ENCODE assay signal across 11 cellular contexts in the genomic region with DNA sequence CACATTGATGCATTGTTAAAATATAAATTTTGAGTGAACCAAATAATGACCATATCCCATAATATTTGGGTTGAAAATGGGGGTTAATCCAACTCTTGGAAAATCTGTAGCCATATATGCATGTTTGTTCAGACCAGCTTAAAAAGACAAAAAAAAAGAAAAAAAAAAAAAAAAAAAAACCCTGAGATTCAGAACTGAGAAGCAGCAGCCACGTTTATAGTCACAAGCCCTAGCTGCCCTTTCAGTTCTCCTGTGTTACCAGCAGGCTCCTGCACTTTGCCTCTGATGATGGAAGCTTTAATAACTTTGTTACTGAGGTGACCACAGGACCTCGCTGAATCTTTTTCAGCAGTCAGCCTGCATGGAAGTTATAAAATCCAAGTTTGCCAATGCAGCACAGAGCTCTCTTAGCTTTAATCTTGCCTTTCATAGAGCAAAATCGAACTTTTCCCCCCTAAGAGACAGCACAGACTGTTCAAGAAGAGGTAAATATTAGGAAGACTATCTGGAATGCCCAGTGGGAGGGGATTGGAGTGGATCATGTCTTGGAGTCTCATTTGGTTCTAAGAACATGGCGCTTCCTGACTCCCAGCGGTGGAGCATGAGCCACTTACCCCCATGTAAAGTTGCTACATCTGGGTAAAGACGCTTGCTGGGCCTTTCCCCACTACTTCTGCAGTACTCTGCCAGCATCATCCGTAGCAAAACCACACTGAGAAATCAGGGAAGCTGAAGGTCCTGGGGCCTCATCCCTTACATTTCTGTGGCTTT. TPM values are rescaled to one million over a fixed set of nuclear protein-coding genes. Genes with fewer than 3 reads are reported as not detected.
A peak's percentile ranks its signal among the peaks of the same experiment; 100 is the strongest.
DNase-seq lines count a peak whose midpoint lies in the region; ATAC-seq, FAIRE-seq and TF ChIP-seq lines count a peak whose summit lies in the region.
"Had no signal": no experiment of that assay in that cellular context is flagged by ENCODE, and none has a peak within 500 bp of the region (broad histone marks: within the 10 kb centered on the region; RNA-seq: fewer than 3 reads in every experiment).

No MANE protein-coding gene starts in this region.

- H3K79me2 ChIP-seq in H9 (ENCODE audit: insufficient read depth, low read length): no peaks in the 10 kb centered on the region

- H3K4me1 Mint-ChIP-seq in activated CD4-positive, alpha-beta T cell treated with anti-CD3 and anti-CD28 coated beads, Interleukin-2, amount 10 ng/mL, durations not matched to agents 24 days and 14 days: peaks cover 41% of the 10 kb centered on the region
- H3K4me1 Mint-ChIP-seq in T-helper 17 cell (peaks cover 37% of the 10 kb centered on the region), H9 (no peaks in the 10 kb centered on the region)

- no peaks in the 10 kb centered on the region for H3K36me3 ChIP-seq in sigmoid colon

- H3K14ac ChIP-seq in H9 (ENCODE audit: insufficient read depth, low read length): no peak overlapping the region; the same call in 1 of the 2 replicates

- H3K27ac ChIP-seq in sigmoid colon: peak overlapping the region; percentile 2 to 59 (median 42)
- no peak overlapping the region for H3K27ac ChIP-seq in H9 (ENCODE audit: insufficient read length, low read depth, low read length)

- DNase-seq in activated CD4-positive, alpha-beta T cell treated with anti-CD3 and anti-CD28 coated beads, Interleukin-2, amount 10 ng/mL, durations not matched to agents 24 days and 14 days: peak; percentile 51
- DNase-seq in activated CD4-positive, alpha-beta T cell treated with anti-CD3 and anti-CD28 coated beads, Interleukin-2, amount 50 U/mL, for 1 hour: no peak
- DNase-seq in T-helper 17 cell: no peak
- DNase-seq in sigmoid colon: no peak
- no peak for DNase-seq in H9
- no peak for DNase-seq in D721Med (ENCODE audit: insufficient read length, low spot score)
- DNase-seq: ACHN; activated T-cell treated with anti-CD3 and anti-CD28 coated beads, Interleukin-2, amount 50 U/mL, for 4 hours had no signal

- no peak for TF ChIP-seq POLR2A in sigmoid colon (IDR thresholded peaks at IDR 0.05)

- no peak overlapping the region for H2BK15ac ChIP-seq in H9 (ENCODE audit: low read depth, low read length)

- no peak for FAIRE-seq in D721Med (lab: Jason Lieb, UNC)

- ATAC-seq in HG02571 (IDR thresholded peaks at IDR 0.05; ENCODE audit: unreplicated experiment): peak; percentile 66
- no peak for ATAC-seq in T-helper 17 cell
- no peak for ATAC-seq in HG03139 (IDR thresholded peaks at IDR 0.05; ENCODE audit: unreplicated experiment)
- ATAC-seq: HCT116 had no signal

- no peaks in the 10 kb centered on the region for H3K27me3 ChIP-seq in sigmoid colon
- H3K27me3 ChIP-seq in H9 (ENCODE audit: insufficient read depth, low read length): no peaks in the 10 kb centered on the region

- H3K9ac ChIP-seq in H9 (ENCODE audit: extremely low read depth, insufficient read length, low read length): no peak overlapping the region

- no peak overlapping the region for H3K23ac ChIP-seq in H9 (ENCODE audit: insufficient read length, low read depth, low read length)

- H2AK5ac ChIP-seq in H9 (ENCODE audit: insufficient read length, low read length): no peak overlapping the region

- TF ChIP-seq CTCF in sigmoid colon (IDR thresholded peaks at IDR 0.05) (no peak), H9 (conservative IDR thresholded peaks at IDR 0.05) (no peak), D721Med (IDR thresholded peaks at IDR 0.05; ENCODE audit: insufficient read depth, missing control alignments) (no peak)

- no peaks in the 10 kb centered on the region for H3K9me3 ChIP-seq in T-helper 17 cell (ENCODE audit: control insufficient read depth, low read length, poor library complexity, severe bottlenecking)
- no peaks in the 10 kb centered on the region for H3K9me3 ChIP-seq in sigmoid colon
- H3K9me3 ChIP-seq in H9 (ENCODE audit: control insufficient read depth, low read depth, low read length): no peaks in the 10 kb centered on the region

- H3K27me3 Mint-ChIP-seq in activated CD4-positive, alpha-beta T cell treated with anti-CD3 and anti-CD28 coated beads, Interleukin-2, amount 10 ng/mL, durations not matched to agents 24 days and 14 days: no peaks in the 10 kb centered on the region
- H3K27me3 Mint-ChIP-seq in T-helper 17 cell (no peaks in the 10 kb centered on the region), H9 (ENCODE audit: low read depth) (no peaks in the 10 kb centered on the region)

- WGBS in sigmoid colon, 2 donors: 65 to 67% methylated on average over 7 of the region's 7 CpGs
- no CpG with 5 or more reads among the region's 7 CpGs for WGBS in H9 (ENCODE audit: extremely low coverage, insufficient read length, low lambda C conversion rate)

- H4K5ac ChIP-seq in H9 (ENCODE audit: insufficient read length, low read depth, low read length): no peak overlapping the region

- H3T11ph ChIP-seq in H9 (ENCODE audit: low read length): no peak overlapping the region

- no peak overlapping the region for H3K27ac Mint-ChIP-seq in activated CD4-positive, alpha-beta T cell treated with anti-CD3 and anti-CD28 coated beads, Interleukin-2, amount 10 ng/mL, durations not matched to agents 24 days and 14 days
- H3K27ac Mint-ChIP-seq in T-helper 17 cell (peak overlapping the region; percentile 80), H9 (no peak overlapping the region)

- H2BK20ac ChIP-seq in H9 (ENCODE audit: low read depth, low read length, poor library complexity, severe bottlenecking): no peak overlapping the region

- no peak overlapping the region for H3K4me2 ChIP-seq in H9 (ENCODE audit: insufficient read depth, insufficient read length, low read length)

- H2AFZ ChIP-seq in H9 (ENCODE audit: low read length): no peak overlapping the region

- no peak overlapping the region for H4K8ac ChIP-seq in H9 (replicated peaks; ENCODE audit: insufficient read length, low read depth, low read length)

- intact Hi-C loops in activated CD4-positive, alpha-beta T cell treated with anti-CD3 and anti-CD28 coated beads, Interleukin-2, amount 10 ng/mL, durations not matched to agents 24 days and 14 days (cut with micrococcal nuclease): loop anchor here (1.0 kb wide), 1 partner anchor 8 kb away; no protein-coding TSS in a partner anchor
- intact Hi-C loops in sigmoid colon (cut with DNase I): no loop called here

- no peak for TF ChIP-seq EP300 in sigmoid colon (IDR thresholded peaks at IDR 0.05)

- no peak overlapping the region for H3K56ac ChIP-seq in H9 (ENCODE audit: insufficient read length, low read depth, low read length)

- H2BK12ac ChIP-seq in H9 (ENCODE audit: insufficient read length, low read depth, low read length): no peak overlapping the region

- H3K36me3 Mint-ChIP-seq in activated CD4-positive, alpha-beta T cell treated with anti-CD3 and anti-CD28 coated beads, Interleukin-2, amount 10 ng/mL, durations not matched to agents 24 days and 14 days (ENCODE audit: low read depth): peaks cover 58% of the 10 kb centered on the region
- peaks cover 3% of the 10 kb centered on the region for H3K36me3 Mint-ChIP-seq in T-helper 17 cell (ENCODE audit: low read depth)
- no peaks in the 10 kb centered on the region for H3K36me3 Mint-ChIP-seq in H9 (ENCODE audit: insufficient read depth in 1 of 3, low read depth in 3 of 3)

- H3K4me1 ChIP-seq in sigmoid colon (peaks cover 0 to 14% (median 5%) of the 10 kb centered on the region in 4 donors), H9 (ENCODE audit: insufficient read depth, low read length) (no peaks in the 10 kb centered on the region)

- H3K23me2 ChIP-seq in H9 (ENCODE audit: insufficient read length, low read depth, low read length, poor library complexity, severe bottlenecking): no peaks in the 10 kb centered on the region

- H3K4ac ChIP-seq in H9 (ENCODE audit: low read depth, low read length): no peak overlapping the region

- no peaks in the 10 kb centered on the region for H3K79me1 ChIP-seq in H9 (ENCODE audit: insufficient read depth, low read depth, low read length, poor library complexity, severe bottlenecking)

- H3K4me3 Mint-ChIP-seq in activated CD4-positive, alpha-beta T cell treated with anti-CD3 and anti-CD28 coated beads, Interleukin-2, amount 10 ng/mL, durations not matched to agents 24 days and 14 days: no peak overlapping the region
- H3K4me3 Mint-ChIP-seq in T-helper 17 cell (peak overlapping the region; percentile 47), H9 (no peak overlapping the region)
- H3K4me3 Mint-ChIP-seq: activated T-cell treated with anti-CD3 and anti-CD28 coated beads, Interleukin-2, amount 50 U/mL, for 4 hours had no signal

- H3K18ac ChIP-seq in H9 (ENCODE audit: insufficient read length, low read depth, low read length): no peak overlapping the region

- H2BK120ac ChIP-seq in H9 (ENCODE audit: low read depth, low read length, poor library complexity, severe bottlenecking): no peak overlapping the region

- peaks cover 9% of the 10 kb centered on the region for H3K9me3 Mint-ChIP-seq in activated CD4-positive, alpha-beta T cell treated with anti-CD3 and anti-CD28 coated beads, Interleukin-2, amount 10 ng/mL, durations not matched to agents 24 days and 14 days
- no peaks in the 10 kb centered on the region for H3K9me3 Mint-ChIP-seq in H9

- H4K91ac ChIP-seq in H9 (ENCODE audit: insufficient read length, low read depth, low read length): no peak overlapping the region

- no peak overlapping the region for H2BK5ac ChIP-seq in H9 (ENCODE audit: insufficient read length, low read length)

- no peak overlapping the region for H3K4me3 ChIP-seq in sigmoid colon

- no peaks in the 10 kb centered on the region for H4K20me1 ChIP-seq in H9 (ENCODE audit: control insufficient read depth, insufficient read depth, insufficient read length)

RNA-seq across cellular contexts. Expression of gene GNG2, which starts 20.6 kb away (rescaled TPM):
- 104 and 105 TPM in 2 replicates for total RNA-seq in activated CD4-positive, alpha-beta T cell treated with anti-CD3 and anti-CD28 coated beads, Interleukin-2, amount 10 ng/mL, durations not matched to agents 24 days and 14 days
- total RNA-seq in T-helper 17 cell (100 to 1,000 TPM; 194 to 208 TPM), sigmoid colon (10 to 100 TPM; 27.3 to 44.2 (median 29.1) TPM), H9 (2021) (7.0 and 7.9 TPM in 2 replicates)
- polyA plus RNA-seq in sigmoid colon: 10 to 100 TPM in 2 of 3 donors, 1 to 10 TPM in 1; 9.5 to 18.4 (median 16.8) TPM
